22 cellular contexts compared by ENCODE assay signal in genomic region chr2:170744248-170745002, GRCh38. TPM values are rescaled to one million over a fixed set of nuclear protein-coding genes. Genes with fewer than 3 reads are reported as not detected.
DNase-seq lines count a peak whose midpoint lies in the region; ATAC-seq and TF ChIP-seq lines count a peak whose summit lies in the region.
"Had no signal": no experiment of that assay in that cellular context is flagged by ENCODE, and none has a peak within 500 bp of the region (broad histone marks: within the 10 kb centered on the region; RNA-seq: fewer than 3 reads in every experiment).

No MANE protein-coding gene starts in this region.

- H3K4me1 ChIP-seq in mammary epithelial cell (ENCODE audit: insufficient read depth, low read length): peaks cover 12% of the 10 kb centered on the region
- H3K4me1 ChIP-seq: esophagus muscularis mucosa had no signal

- in situ Hi-C loops in mammary epithelial cell (cut with MboI; ENCODE audit: low sequenced_read_pairs in 2 of 2): no loop called here

- 86% methylated on average over 14 of the region's 14 CpGs for WGBS in mammary epithelial cell (ENCODE audit: low coverage, missing lambda C conversion rate)

- no peaks in the 10 kb centered on the region for H3K27me3 Mint-ChIP-seq in MCF 10A (ENCODE audit: insufficient read depth, unreplicated experiment)
- H3K27me3 Mint-ChIP-seq in activated T-helper 1 cell treated with anti-CD3 and anti-CD28 coated beads, Interleukin-12 subunit alpha, Interleukin-12 subunit beta, Interleukin-2, Interleukin-4 antibody, amounts not matched to agents 30 ng/mL and 10 ng/mL and 1 ng/mL, durations not matched to agents 14 hours and 24 hours and 36 hours (ENCODE audit: insufficient read depth): peaks cover 17% of the 10 kb centered on the region

- dilution Hi-C loops in mammary epithelial cell (cut with HindIII; ENCODE audit: low sequenced_read_pairs): no loop called here

- POLR2A ChIA-PET in MCF 10A (lab: Yijun Ruan, JAX): interaction anchor here (0.6 to 2.0 kb wide), 10 partner anchors 9 to 1205 kb away, joined by 3 to 8 read pairs (median 4); partner anchors contain the start of gene ERICH2
- POLR2A ChIA-PET in RWPE1 (lab: Yijun Ruan, JAX; ENCODE audit: low non-redundant PET): no interaction called here

- H3K27ac ChIP-seq in mammary epithelial cell (ENCODE audit: insufficient read depth, low read depth, low read length): no peak overlapping the region
- H3K27ac ChIP-seq in RWPE1: peak overlapping the region; percentile 86
- no peak overlapping the region for H3K27ac ChIP-seq in coronary artery
- H3K27ac ChIP-seq: esophagus muscularis mucosa, WERI-Rb-1 had no signal

- no peaks in the 10 kb centered on the region for H3K9me3 Mint-ChIP-seq in MCF 10A (ENCODE audit: unreplicated experiment)
- H3K9me3 Mint-ChIP-seq in activated T-helper 1 cell treated with anti-CD3 and anti-CD28 coated beads, Interleukin-12 subunit alpha, Interleukin-12 subunit beta, Interleukin-2, Interleukin-4 antibody, amounts not matched to agents 30 ng/mL and 10 ng/mL and 1 ng/mL, durations not matched to agents 14 hours and 24 hours and 36 hours: no peaks in the 10 kb centered on the region
- H3K9me3 Mint-ChIP-seq: neural crest cell had no signal

- CTCF ChIA-PET in MCF 10A (lab: Yijun Ruan, JAX) (interaction anchor here (0.7 to 1.6 kb wide), 3 partner anchors 8 to 336 kb away, joined by 3 to 4 read pairs (median 3); no protein-coding TSS in a partner anchor), mammary epithelial cell (lab: Charles Lee; ENCODE audit: low non-redundant PET) (no interaction called here), RWPE1 (lab: Yijun Ruan, JAX) (no interaction called here)

- no peak overlapping the region for H3K4me2 ChIP-seq in mammary epithelial cell (ENCODE audit: insufficient read depth, low read depth, low read length)

- H3K27ac Mint-ChIP-seq in MCF 10A (ENCODE audit: low read depth, unreplicated experiment): peak overlapping the region; percentile 95
- no peak overlapping the region for H3K27ac Mint-ChIP-seq in activated T-helper 1 cell treated with anti-CD3 and anti-CD28 coated beads, Interleukin-12 subunit alpha, Interleukin-12 subunit beta, Interleukin-2, Interleukin-4 antibody, amounts not matched to agents 30 ng/mL and 10 ng/mL and 1 ng/mL, durations not matched to agents 14 hours and 24 hours and 36 hours

- H3K9ac ChIP-seq in mammary epithelial cell (ENCODE audit: insufficient read depth, low read length): no peak overlapping the region

- H4K20me1 ChIP-seq in mammary epithelial cell (ENCODE audit: insufficient read depth, low read length): no peaks in the 10 kb centered on the region

- peak; percentile 95 for DNase-seq in MCF 10A (ENCODE audit: unreplicated experiment)
- no peak for DNase-seq in mammary epithelial cell
- DNase-seq in RWPE1 (ENCODE audit: low spot score): peak; percentile 51
- peak; percentile 78 for DNase-seq in iris pigment epithelial cell (ENCODE audit: low read depth)
- no peak for DNase-seq in ecto neural progenitor cell (ENCODE audit: low spot score)
- DNase-seq in activated T-helper 1 cell treated with anti-CD3 and anti-CD28 coated beads, Interleukin-12 subunit alpha, Interleukin-12 subunit beta, Interleukin-2, Interleukin-4 antibody, amounts not matched to agents 30 ng/mL and 10 ng/mL and 1 ng/mL, durations not matched to agents 14 hours and 24 hours and 36 hours (ENCODE audit: low spot score): no peak
- DNase-seq in coronary artery (ENCODE audit: low spot score): no peak
- DNase-seq: ACHN; activated gamma-delta T cell; aorta; COR-L47; cortex of kidney; NK-92 treated with Interleukin-12 subunit alpha and Interleukin-12 subunit beta, amount 100 ng/mL, for 24 hours; stimulated activated CD4-positive, alpha-beta T cell treated with anti-CD3 and anti-CD28 coated beads, Interleukin-4, amount 100 ng/mL, for 24 hours; WERI-Rb-1 had no signal

- no peak for TF ChIP-seq CTCF in MCF 10A (IDR thresholded peaks at IDR 0.05; ENCODE audit: unreplicated experiment)
- TF ChIP-seq CTCF in mammary epithelial cell (conservative IDR thresholded peaks at IDR 0.05 in 1 of 2, IDR thresholded peaks at IDR 0.05 in 1 of 2; ENCODE audit: extremely low read depth in 1 of 2, insufficient read depth in 1 of 2, low read depth in 1 of 2, low read length in 2 of 2): no peak
- TF ChIP-seq CTCF in RWPE1 (conservative IDR thresholded peaks at IDR 0.05; ENCODE audit: low read depth): no peak
- no peak for TF ChIP-seq CTCF in coronary artery (IDR thresholded peaks at IDR 0.05)

- H3K36me3 ChIP-seq in mammary epithelial cell (ENCODE audit: insufficient read depth, low read length): no peaks in the 10 kb centered on the region
- H3K36me3 ChIP-seq: esophagus muscularis mucosa, WERI-Rb-1 had no signal

- H3K4me3 Mint-ChIP-seq in MCF 10A (ENCODE audit: unreplicated experiment): peak overlapping the region; percentile 48
- no peak overlapping the region for H3K4me3 Mint-ChIP-seq in activated T-helper 1 cell treated with anti-CD3 and anti-CD28 coated beads, Interleukin-12 subunit alpha, Interleukin-12 subunit beta, Interleukin-2, Interleukin-4 antibody, amounts not matched to agents 30 ng/mL and 10 ng/mL and 1 ng/mL, durations not matched to agents 14 hours and 24 hours and 36 hours
- H3K4me3 Mint-ChIP-seq: neural crest cell had no signal

- no peaks in the 10 kb centered on the region for H3K79me2 ChIP-seq in mammary epithelial cell (ENCODE audit: insufficient read depth, low read length)

- H3K4me3 ChIP-seq in mammary epithelial cell (replicated peaks in 1 of 3; ENCODE audit: insufficient read depth in 1 of 3, low read depth in 2 of 3, low read length in 3 of 3) (no peak overlapping the region), coronary artery (no peak overlapping the region)
- H3K4me3 ChIP-seq: esophagus muscularis mucosa had no signal

- no peaks in the 10 kb centered on the region for H3K9me3 ChIP-seq in mammary epithelial cell (replicated peaks; ENCODE audit: insufficient read depth, low read length)
- H3K9me3 ChIP-seq: esophagus muscularis mucosa had no signal

- no peak for ATAC-seq in HG02970 (IDR thresholded peaks at IDR 0.05; ENCODE audit: low FRiP score, unreplicated experiment)
- ATAC-seq: sciatic nerve, SK-N-SH treated with all-trans-retinoic acid at 6 μM for 48 hours had no signal

- BruUV-seq in MCF 10A (replicated peaks; lab: Mats Ljungman, UMichigan): no TSS peak
- BruUV-seq in mammary epithelial cell (replicated peaks; lab: Mats Ljungman, UMichigan): no TSS peak

- no peaks in the 10 kb centered on the region for H3K36me3 Mint-ChIP-seq in MCF 10A (ENCODE audit: insufficient read depth, unreplicated experiment)
- no peaks in the 10 kb centered on the region for H3K36me3 Mint-ChIP-seq in activated T-helper 1 cell treated with anti-CD3 and anti-CD28 coated beads, Interleukin-12 subunit alpha, Interleukin-12 subunit beta, Interleukin-2, Interleukin-4 antibody, amounts not matched to agents 30 ng/mL and 10 ng/mL and 1 ng/mL, durations not matched to agents 14 hours and 24 hours and 36 hours (ENCODE audit: low read depth)

- intact Hi-C loops in MCF 10A (cut with micrococcal nuclease) (no loop called here), mammary epithelial cell (cut with micrococcal nuclease) (no loop called here)
- intact Hi-C loops in activated T-helper 1 cell treated with anti-CD3 and anti-CD28 coated beads, Interleukin-12 subunit alpha, Interleukin-12 subunit beta, Interleukin-2, Interleukin-4 antibody, amounts not matched to agents 30 ng/mL and 10 ng/mL and 1 ng/mL, durations not matched to agents 14 hours and 24 hours and 36 hours (cut with micrococcal nuclease): no loop called here

- no peak overlapping the region for H2AFZ ChIP-seq in mammary epithelial cell (ENCODE audit: low read depth, low read length)

- H3K4me1 Mint-ChIP-seq in MCF 10A (ENCODE audit: insufficient read depth, unreplicated experiment): peaks cover 31% of the 10 kb centered on the region
- H3K4me1 Mint-ChIP-seq in activated T-helper 1 cell treated with anti-CD3 and anti-CD28 coated beads, Interleukin-12 subunit alpha, Interleukin-12 subunit beta, Interleukin-2, Interleukin-4 antibody, amounts not matched to agents 30 ng/mL and 10 ng/mL and 1 ng/mL, durations not matched to agents 14 hours and 24 hours and 36 hours (ENCODE audit: low read depth): no peaks in the 10 kb centered on the region
- H3K4me1 Mint-ChIP-seq: neural crest cell had no signal

- H3K27me3 ChIP-seq in mammary epithelial cell (ENCODE audit: insufficient read depth, low read length): no peaks in the 10 kb centered on the region

RNA-seq across cellular contexts. Expression of gene ERICH2, which starts 25.8 kb away (rescaled TPM):
- 7.2 and 22.4 TPM in 2 replicates for total RNA-seq in MCF 10A (2022)
- 1 to 10 TPM; 1.7 to 2.4 TPM for total RNA-seq in mammary epithelial cell
- 0.20 TPM for polyA plus RNA-seq in mammary epithelial cell
- not detected for polyA minus RNA-seq in mammary epithelial cell
- total RNA-seq in activated T-helper 1 cell treated with anti-CD3 and anti-CD28 coated beads, Interleukin-12 subunit alpha, Interleukin-12 subunit beta, Interleukin-2, Interleukin-4 antibody, amounts not matched to agents 30 ng/mL and 10 ng/mL and 1 ng/mL, durations not matched to agents 14 hours and 24 hours and 36 hours: not detected in 2 replicates
- total RNA-seq: lung microvascular endothelial cell, neural crest cell, urinary bladder had no signal

RNA-seq across cellular contexts. Expression of gene SP5, which starts 29.3 kb away (rescaled TPM):
- not detected in 2 replicates for total RNA-seq in MCF 10A (2022)
- not detected for total RNA-seq in mammary epithelial cell
- polyA plus RNA-seq in mammary epithelial cell: not detected
- not detected for polyA minus RNA-seq in mammary epithelial cell
- total RNA-seq in activated T-helper 1 cell treated with anti-CD3 and anti-CD28 coated beads, Interleukin-12 subunit alpha, Interleukin-12 subunit beta, Interleukin-2, Interleukin-4 antibody, amounts not matched to agents 30 ng/mL and 10 ng/mL and 1 ng/mL, durations not matched to agents 14 hours and 24 hours and 36 hours: not detected in 2 replicates
- total RNA-seq: lung microvascular endothelial cell had no signal
- polyA plus RNA-seq: aorta had no signal

Comparison
In these comparisons a context has a peak if more than half of its experiments do, and no peak if none do; other contexts are left out.
1. DNase-seq: peak in MCF 10A (single experiment), RWPE1 (single experiment) and iris pigment epithelial cell (single experiment); none in mammary epithelial cell (single experiment), ecto neural progenitor cell (single experiment), activated T-helper 1 cell treated with anti-CD3 and anti-CD28 coated beads, Interleukin-12 subunit alpha, Interleukin-12 subunit beta, Interleukin-2, Interleukin-4 antibody, amounts not matched to agents 30 ng/mL and 10 ng/mL and 1 ng/mL, durations not matched to agents 14 hours and 24 hours and 36 hours (single experiment) and coronary artery (single experiment).